9 cellular contexts compared by ENCODE assay signal in genomic region chr11:44305149-44305642, GRCh38. TPM values are rescaled to one million over a fixed set of nuclear protein-coding genes. Genes with fewer than 3 reads are reported as not detected.
DNase-seq lines count a peak whose midpoint lies in the region; ATAC-seq and TF ChIP-seq lines count a peak whose summit lies in the region.
"Had no signal": no experiment of that assay in that cellular context is flagged by ENCODE, and none has a peak within 500 bp of the region (broad histone marks: within the 10 kb centered on the region; RNA-seq: fewer than 3 reads in every experiment).

No MANE protein-coding gene starts in this region.

- CTCF ChIA-PET in AG04450 (lab: Charles Lee), result no interaction called here

- DNase-seq in AG04450 (ENCODE audit: low read depth, low spot score) (no peak), substantia nigra (lab: John Stamatoyannopoulos, UW) (no peak), NCI-H2171 treated with DMSO at 0.1 percent for 48 hours (lab: John Stamatoyannopoulos, UW) (no peak)
- DNase-seq: NCI-H146 had no signal

- H3K79me2 ChIP-seq in neural cell (replicated peaks; ENCODE audit: insufficient read depth, low read length), result no peaks in the 10 kb centered on the region

- TF ChIP-seq RAD21 in neural cell (conservative IDR thresholded peaks at IDR 0.05), result no peak

- H3K36me3 Mint-ChIP-seq in dendritic cell treated with granulocyte-macrophage colony-stimulating factor and Interleukin-4, amounts not matched to agents 40 ng/mL and 50 ng/mL, for 4 days (ENCODE audit: low read depth), result no peaks in the 10 kb centered on the region

- H3K9ac ChIP-seq in HUES6 (ENCODE audit: low read length), result no peak overlapping the region
- no peak overlapping the region for H3K9ac ChIP-seq in neural cell (ENCODE audit: low read length)

- ATAC-seq in HG02759 (IDR thresholded peaks at IDR 0.05; ENCODE audit: unreplicated experiment) (no peak), GM19397 (IDR thresholded peaks at IDR 0.05; ENCODE audit: unreplicated experiment) (no peak)

- H3K36me3 ChIP-seq in HUES6 (ENCODE audit: control insufficient read depth, insufficient read depth, low read length), result no peaks in the 10 kb centered on the region
- H3K36me3 ChIP-seq in neural cell (ENCODE audit: insufficient read depth, low read length), result no peaks in the 10 kb centered on the region

- POLR2A ChIA-PET in AG04450 (lab: Yijun Ruan, JAX), result no interaction called here

- H3K9me3 Mint-ChIP-seq in dendritic cell treated with granulocyte-macrophage colony-stimulating factor and Interleukin-4, amounts not matched to agents 40 ng/mL and 50 ng/mL, for 4 days, result no peaks in the 10 kb centered on the region

- H3K27ac ChIP-seq in AG04450 (ENCODE audit: low read depth, low read length) (no peak overlapping the region), HUES6 (ENCODE audit: low read depth, low read length) (no peak overlapping the region), neural cell (ENCODE audit: low read length) (no peak overlapping the region), substantia nigra (ENCODE audit: low read depth, low read length, poor library complexity, severe bottlenecking) (no peak overlapping the region)

- H3F3A ChIP-seq in neural cell (ENCODE audit: insufficient read depth, low read length, poor library complexity, severe bottlenecking), result no peaks in the 10 kb centered on the region

- H3K27me3 Mint-ChIP-seq in dendritic cell treated with granulocyte-macrophage colony-stimulating factor and Interleukin-4, amounts not matched to agents 40 ng/mL and 50 ng/mL, for 4 days, result peaks cover 96% of the 10 kb centered on the region

- intact Hi-C loops in dendritic cell treated with granulocyte-macrophage colony-stimulating factor and Interleukin-4, amounts not matched to agents 40 ng/mL and 50 ng/mL, for 4 days (cut with micrococcal nuclease), result no loop called here

- TF ChIP-seq EP300 in neural cell (conservative IDR thresholded peaks at IDR 0.05; ENCODE audit: poor library complexity, severe bottlenecking), result no peak

- H3K9me3 ChIP-seq in AG04450 (ENCODE audit: control insufficient read depth, insufficient read depth, low read length), result peaks cover 19% of the 10 kb centered on the region
- no peaks in the 10 kb centered on the region for H3K9me3 ChIP-seq in HUES6 (ENCODE audit: control insufficient read depth, insufficient read depth, low read depth, low read length)
- H3K9me3 ChIP-seq in neural cell (ENCODE audit: low read length), result no peaks in the 10 kb centered on the region

- H3K27me3 ChIP-seq in AG04450 (ENCODE audit: control insufficient read depth, insufficient read depth, low read length) (peaks cover 89% of the 10 kb centered on the region), HUES6 (ENCODE audit: control insufficient read depth, insufficient read depth, low read length) (peaks cover 100% of the 10 kb centered on the region), neural cell (ENCODE audit: insufficient read depth, low read depth, low read length) (peaks cover 99% of the 10 kb centered on the region)

- peak overlapping the region; percentile 65 for H3K27ac Mint-ChIP-seq in dendritic cell treated with granulocyte-macrophage colony-stimulating factor and Interleukin-4, amounts not matched to agents 40 ng/mL and 50 ng/mL, for 4 days

- H3K4me3 ChIP-seq in AG04450 (ENCODE audit: low read depth, low read length) (peak overlapping the region; percentile 53), HUES6 (ENCODE audit: low read depth, low read length) (peak overlapping the region; percentile 53; the same call in 1 of the 2 replicates), neural cell (ENCODE audit: low read length) (no peak overlapping the region)

- no peak overlapping the region for H3K4me2 ChIP-seq in neural cell (ENCODE audit: low read length)

- peaks cover 33% of the 10 kb centered on the region for H3K4me1 ChIP-seq in HUES6 (ENCODE audit: control insufficient read depth, insufficient read depth, low read length)

- peak overlapping the region; percentile 80 for H3K4me3 Mint-ChIP-seq in dendritic cell treated with granulocyte-macrophage colony-stimulating factor and Interleukin-4, amounts not matched to agents 40 ng/mL and 50 ng/mL, for 4 days

- TF ChIP-seq CTCF in AG04450 (IDR thresholded peaks at IDR 0.05; ENCODE audit: low read depth, low read length) (no peak), neural cell (IDR thresholded peaks at IDR 0.05; ENCODE audit: poor library complexity, severe bottlenecking) (no peak)

- H4K20me1 ChIP-seq in neural cell (ENCODE audit: insufficient read depth), result no peaks in the 10 kb centered on the region

- peaks cover 15% of the 10 kb centered on the region for H3K4me1 Mint-ChIP-seq in dendritic cell treated with granulocyte-macrophage colony-stimulating factor and Interleukin-4, amounts not matched to agents 40 ng/mL and 50 ng/mL, for 4 days (ENCODE audit: low read depth)

- no peaks in the 10 kb centered on the region for H3K9me2 ChIP-seq in neural cell (ENCODE audit: insufficient read depth, low read length)

- H2AFZ ChIP-seq in neural cell (ENCODE audit: low read depth, low read length), result no peak overlapping the region

TF ChIP-seq in neural cell, 6 proteins besides CTCF, POLR2A, EP300 and RAD21:
- TF ChIP-seq TAF1 (IDR thresholded peaks at IDR 0.05; ENCODE audit: low read depth), result no peak
- TF ChIP-seq EZH2 (IDR thresholded peaks at IDR 0.05; ENCODE audit: borderline replicate concordance, insufficient read depth, low read length, poor library complexity, severe bottlenecking), result no peak
- no peak for TF ChIP-seq REST (IDR thresholded peaks at IDR 0.05; ENCODE audit: borderline replicate concordance)
- no peak for TF ChIP-seq SMC3 (conservative IDR thresholded peaks at IDR 0.05; ENCODE audit: poor library complexity)
- peak; percentile 76 for TF ChIP-seq POLR2AphosphoS5 (IDR thresholded peaks at IDR 0.05)
- no peak for TF ChIP-seq MXI1 (conservative IDR thresholded peaks at IDR 0.05; ENCODE audit: poor library complexity, severe bottlenecking)

RNA-seq across cellular contexts. Expression of gene ALX4, which starts 4.7 kb away (rescaled TPM):
- polyA plus RNA-seq in AG04450 (2011; rRNA removed) (not detected in 2 replicates), neural cell (not detected in 2 replicates)
- not detected in 2 replicates for polyA minus RNA-seq in AG04450 (2011; rRNA and poly(A)+ RNA removed)
- 0.12 TPM in 1 of 2 replicates, not detected in the other for polyA minus RNA-seq in neural cell
